Comparison of ENCODE assay signal across 1 cellular context in the genomic region with DNA sequence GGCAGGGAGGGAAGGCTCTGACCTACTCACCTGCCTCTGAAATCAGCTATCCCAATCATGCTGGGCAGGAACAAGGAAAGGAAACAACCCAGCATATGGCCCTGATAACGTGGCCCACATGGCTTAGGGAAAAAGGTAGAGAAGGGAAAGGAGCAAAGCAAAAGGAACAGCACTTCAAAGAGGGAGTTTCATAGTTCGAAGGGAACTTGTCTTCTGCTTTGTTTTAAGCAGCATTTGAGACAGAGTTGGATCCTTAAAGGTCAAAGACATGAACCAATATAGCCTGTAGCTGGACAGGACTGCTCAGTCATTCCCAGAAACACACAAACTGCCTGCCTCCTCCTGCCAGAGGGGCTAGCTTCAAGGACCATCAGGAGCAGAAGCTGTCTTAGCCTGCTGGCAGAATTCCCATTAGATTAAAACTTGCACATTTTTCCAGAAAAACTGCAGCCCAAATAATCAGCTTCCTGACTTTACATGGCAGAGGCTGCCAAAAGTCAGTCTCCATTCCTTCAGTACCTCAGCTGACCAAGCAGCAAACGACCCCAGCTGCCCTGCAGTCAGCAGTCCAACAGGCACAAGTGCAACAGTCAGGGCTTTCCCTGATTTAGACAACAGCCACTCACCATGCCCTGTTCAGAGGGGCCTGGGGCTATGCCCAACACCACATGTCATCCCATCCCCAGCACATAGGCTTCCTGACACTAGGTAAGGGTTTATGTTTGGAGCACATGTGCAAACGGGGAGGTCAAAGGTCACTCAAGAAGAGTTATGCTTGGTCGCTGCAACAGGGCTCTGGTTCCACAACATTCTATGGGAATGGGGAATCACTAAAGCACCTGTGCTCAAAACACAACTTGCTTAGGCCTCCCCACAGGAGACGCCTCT.
TF ChIP-seq lines count a peak whose summit lies in the region.

No MANE protein-coding gene starts in this region.

TF ChIP-seq in GM23338, 12 proteins besides CTCF, POLR2A, EP300 and RAD21 (continued from another document):
- TF ChIP-seq, protein P1, sequence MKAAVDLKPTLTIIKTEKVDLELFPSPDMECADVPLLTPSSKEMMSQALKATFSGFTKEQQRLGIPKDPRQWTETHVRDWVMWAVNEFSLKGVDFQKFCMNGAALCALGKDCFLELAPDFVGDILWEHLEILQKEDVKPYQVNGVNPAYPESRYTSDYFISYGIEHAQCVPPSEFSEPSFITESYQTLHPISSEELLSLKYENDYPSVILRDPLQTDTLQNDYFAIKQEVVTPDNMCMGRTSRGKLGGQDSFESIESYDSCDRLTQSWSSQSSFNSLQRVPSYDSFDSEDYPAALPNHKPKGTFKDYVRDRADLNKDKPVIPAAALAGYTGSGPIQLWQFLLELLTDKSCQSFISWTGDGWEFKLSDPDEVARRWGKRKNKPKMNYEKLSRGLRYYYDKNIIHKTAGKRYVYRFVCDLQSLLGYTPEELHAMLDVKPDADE (IDR thresholded peaks at IDR 0.05): no peak
- TF ChIP-seq, protein P2, sequence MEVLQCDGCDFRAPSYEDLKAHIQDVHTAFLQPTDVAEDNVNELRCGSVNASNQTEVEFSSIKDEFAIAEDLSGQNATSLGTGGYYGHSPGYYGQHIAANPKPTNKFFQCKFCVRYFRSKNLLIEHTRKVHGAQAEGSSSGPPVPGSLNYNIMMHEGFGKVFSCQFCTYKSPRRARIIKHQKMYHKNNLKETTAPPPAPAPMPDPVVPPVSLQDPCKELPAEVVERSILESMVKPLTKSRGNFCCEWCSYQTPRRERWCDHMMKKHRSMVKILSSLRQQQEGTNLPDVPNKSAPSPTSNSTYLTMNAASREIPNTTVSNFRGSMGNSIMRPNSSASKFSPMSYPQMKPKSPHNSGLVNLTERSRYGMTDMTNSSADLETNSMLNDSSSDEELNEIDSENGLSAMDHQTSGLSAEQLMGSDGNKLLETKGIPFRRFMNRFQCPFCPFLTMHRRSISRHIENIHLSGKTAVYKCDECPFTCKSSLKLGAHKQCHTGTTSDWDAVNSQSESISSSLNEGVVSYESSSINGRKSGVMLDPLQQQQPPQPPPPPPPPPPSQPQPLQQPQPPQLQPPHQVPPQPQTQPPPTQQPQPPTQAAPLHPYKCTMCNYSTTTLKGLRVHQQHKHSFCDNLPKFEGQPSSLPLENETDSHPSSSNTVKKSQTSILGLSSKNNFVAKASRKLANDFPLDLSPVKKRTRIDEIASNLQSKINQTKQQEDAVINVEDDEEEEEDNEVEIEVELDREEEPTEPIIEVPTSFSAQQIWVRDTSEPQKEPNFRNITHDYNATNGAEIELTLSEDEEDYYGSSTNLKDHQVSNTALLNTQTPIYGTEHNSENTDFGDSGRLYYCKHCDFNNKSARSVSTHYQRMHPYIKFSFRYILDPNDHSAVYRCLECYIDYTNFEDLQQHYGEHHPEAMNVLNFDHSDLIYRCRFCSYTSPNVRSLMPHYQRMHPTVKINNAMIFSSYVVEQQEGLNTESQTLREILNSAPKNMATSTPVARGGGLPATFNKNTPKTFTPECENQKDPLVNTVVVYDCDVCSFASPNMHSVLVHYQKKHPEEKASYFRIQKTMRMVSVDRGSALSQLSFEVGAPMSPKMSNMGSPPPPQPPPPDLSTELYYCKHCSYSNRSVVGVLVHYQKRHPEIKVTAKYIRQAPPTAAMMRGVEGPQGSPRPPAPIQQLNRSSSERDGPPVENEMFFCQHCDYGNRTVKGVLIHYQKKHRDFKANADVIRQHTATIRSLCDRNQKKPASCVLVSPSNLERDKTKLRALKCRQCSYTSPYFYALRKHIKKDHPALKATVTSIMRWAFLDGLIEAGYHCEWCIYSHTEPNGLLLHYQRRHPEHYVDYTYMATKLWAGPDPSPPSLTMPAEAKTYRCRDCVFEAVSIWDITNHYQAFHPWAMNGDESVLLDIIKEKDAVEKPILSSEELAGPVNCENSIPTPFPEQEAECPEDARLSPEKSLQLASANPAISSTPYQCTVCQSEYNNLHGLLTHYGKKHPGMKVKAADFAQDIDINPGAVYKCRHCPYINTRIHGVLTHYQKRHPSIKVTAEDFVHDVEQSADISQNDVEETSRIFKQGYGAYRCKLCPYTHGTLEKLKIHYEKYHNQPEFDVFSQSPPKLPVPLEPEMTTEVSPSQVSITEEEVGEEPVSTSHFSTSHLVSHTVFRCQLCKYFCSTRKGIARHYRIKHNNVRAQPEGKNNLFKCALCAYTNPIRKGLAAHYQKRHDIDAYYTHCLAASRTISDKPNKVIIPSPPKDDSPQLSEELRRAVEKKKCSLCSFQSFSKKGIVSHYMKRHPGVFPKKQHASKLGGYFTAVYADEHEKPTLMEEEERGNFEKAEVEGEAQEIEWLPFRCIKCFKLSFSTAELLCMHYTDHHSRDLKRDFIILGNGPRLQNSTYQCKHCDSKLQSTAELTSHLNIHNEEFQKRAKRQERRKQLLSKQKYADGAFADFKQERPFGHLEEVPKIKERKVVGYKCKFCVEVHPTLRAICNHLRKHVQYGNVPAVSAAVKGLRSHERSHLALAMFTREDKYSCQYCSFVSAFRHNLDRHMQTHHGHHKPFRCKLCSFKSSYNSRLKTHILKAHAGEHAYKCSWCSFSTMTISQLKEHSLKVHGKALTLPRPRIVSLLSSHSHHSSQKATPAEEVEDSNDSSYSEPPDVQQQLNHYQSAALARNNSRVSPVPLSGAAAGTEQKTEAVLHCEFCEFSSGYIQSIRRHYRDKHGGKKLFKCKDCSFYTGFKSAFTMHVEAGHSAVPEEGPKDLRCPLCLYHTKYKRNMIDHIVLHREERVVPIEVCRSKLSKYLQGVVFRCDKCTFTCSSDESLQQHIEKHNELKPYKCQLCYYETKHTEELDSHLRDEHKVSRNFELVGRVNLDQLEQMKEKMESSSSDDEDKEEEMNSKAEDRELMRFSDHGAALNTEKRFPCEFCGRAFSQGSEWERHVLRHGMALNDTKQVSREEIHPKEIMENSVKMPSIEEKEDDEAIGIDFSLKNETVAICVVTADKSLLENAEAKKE (CRISPR knock-in tag; IDR thresholded peaks at IDR 0.05): no peak
- TF ChIP-seq ZNF114 (CRISPR knock-in tag; IDR thresholded peaks at IDR 0.05) (no peak), ZNF331 (CRISPR knock-in tag; IDR thresholded peaks at IDR 0.05; ENCODE audit: low read depth) (no peak)
